ENCODE assay signal across 2 cellular contexts in the genomic region with DNA sequence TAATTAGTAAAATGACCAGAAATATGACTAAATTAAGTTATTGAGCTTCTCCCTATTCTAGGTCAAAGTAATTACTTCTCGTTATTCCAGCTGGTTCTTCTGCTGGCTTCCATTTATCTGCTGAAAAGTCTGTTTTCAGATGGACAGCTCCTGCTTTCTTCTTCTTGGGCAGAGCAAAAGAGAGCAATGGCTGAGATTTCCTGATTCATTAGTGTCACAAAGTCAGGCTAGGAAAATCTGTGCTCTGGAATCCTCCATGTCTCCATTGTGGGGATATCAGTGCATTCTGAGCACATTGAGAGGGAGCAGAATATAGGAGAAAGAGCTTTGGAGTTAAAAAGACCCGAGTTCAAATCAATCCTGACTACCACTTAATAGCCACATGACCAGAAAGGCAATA.
A peak's percentile ranks its signal among the peaks of the same experiment; 100 is the strongest.
TF ChIP-seq lines count a peak whose summit lies in the region.

No MANE protein-coding gene starts in this region.

TF ChIP-seq in HCT116, 20 proteins besides CTCF, POLR2A, EP300 and RAD21:
- TF ChIP-seq YY1 (IDR thresholded peaks at IDR 0.05; ENCODE audit: extremely low read depth, insufficient replicate concordance, low read depth, low read length) (no peak), SIN3A (IDR thresholded peaks at IDR 0.05; ENCODE audit: low read depth) (no peak), ZNF274 (IDR thresholded peaks at IDR 0.05; ENCODE audit: low read depth, low read length) (no peak)

TF ChIP-seq in GM12878, 131 proteins besides CTCF, POLR2A, EP300 and RAD21:
- TF ChIP-seq ZZZ3 (IDR thresholded peaks at IDR 0.05; ENCODE audit: control insufficient read depth, insufficient read length, low read depth) (no peak), REST (IDR thresholded peaks at IDR 0.05; ENCODE audit: low read depth, low read length) (peak; percentile 37; the same call in 1 of the 2 replicates), RCOR1 (conservative IDR thresholded peaks at IDR 0.05; ENCODE audit: low read depth, low read length) (no peak)
- TF ChIP-seq, protein P1, sequence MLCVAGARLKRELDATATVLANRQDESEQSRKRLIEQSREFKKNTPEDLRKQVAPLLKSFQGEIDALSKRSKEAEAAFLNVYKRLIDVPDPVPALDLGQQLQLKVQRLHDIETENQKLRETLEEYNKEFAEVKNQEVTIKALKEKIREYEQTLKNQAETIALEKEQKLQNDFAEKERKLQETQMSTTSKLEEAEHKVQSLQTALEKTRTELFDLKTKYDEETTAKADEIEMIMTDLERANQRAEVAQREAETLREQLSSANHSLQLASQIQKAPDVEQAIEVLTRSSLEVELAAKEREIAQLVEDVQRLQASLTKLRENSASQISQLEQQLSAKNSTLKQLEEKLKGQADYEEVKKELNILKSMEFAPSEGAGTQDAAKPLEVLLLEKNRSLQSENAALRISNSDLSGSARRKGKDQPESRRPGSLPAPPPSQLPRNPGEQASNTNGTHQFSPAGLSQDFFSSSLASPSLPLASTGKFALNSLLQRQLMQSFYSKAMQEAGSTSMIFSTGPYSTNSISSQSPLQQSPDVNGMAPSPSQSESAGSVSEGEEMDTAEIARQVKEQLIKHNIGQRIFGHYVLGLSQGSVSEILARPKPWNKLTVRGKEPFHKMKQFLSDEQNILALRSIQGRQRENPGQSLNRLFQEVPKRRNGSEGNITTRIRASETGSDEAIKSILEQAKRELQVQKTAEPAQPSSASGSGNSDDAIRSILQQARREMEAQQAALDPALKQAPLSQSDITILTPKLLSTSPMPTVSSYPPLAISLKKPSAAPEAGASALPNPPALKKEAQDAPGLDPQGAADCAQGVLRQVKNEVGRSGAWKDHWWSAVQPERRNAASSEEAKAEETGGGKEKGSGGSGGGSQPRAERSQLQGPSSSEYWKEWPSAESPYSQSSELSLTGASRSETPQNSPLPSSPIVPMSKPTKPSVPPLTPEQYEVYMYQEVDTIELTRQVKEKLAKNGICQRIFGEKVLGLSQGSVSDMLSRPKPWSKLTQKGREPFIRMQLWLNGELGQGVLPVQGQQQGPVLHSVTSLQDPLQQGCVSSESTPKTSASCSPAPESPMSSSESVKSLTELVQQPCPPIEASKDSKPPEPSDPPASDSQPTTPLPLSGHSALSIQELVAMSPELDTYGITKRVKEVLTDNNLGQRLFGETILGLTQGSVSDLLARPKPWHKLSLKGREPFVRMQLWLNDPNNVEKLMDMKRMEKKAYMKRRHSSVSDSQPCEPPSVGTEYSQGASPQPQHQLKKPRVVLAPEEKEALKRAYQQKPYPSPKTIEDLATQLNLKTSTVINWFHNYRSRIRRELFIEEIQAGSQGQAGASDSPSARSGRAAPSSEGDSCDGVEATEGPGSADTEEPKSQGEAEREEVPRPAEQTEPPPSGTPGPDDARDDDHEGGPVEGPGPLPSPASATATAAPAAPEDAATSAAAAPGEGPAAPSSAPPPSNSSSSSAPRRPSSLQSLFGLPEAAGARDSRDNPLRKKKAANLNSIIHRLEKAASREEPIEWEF (IDR thresholded peaks at IDR 0.05; ENCODE audit: insufficient replicate concordance, low read depth, low read length), result no peak
TF ChIP-seq in GM12878: peak in this region for 1.
